ENCODE assay signal across 19 cellular contexts in the genomic region with DNA sequence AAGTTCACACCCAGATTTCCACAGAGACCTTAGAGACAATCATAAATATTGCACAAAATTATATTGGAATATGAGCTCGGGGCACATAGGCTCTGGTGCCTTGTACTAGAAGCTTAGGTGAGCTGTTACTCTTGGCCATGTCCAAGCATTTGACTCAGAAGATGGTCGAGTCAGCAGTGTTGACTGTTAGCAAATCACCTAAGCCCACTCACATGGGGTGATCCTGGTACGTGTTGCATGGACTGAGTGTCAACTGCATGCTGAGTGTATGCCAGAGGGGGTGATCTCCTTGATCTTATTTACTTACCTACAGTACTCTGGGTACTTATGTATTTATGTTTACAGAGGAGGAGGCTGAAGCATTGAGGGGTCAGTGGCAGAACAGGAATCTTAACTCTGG. TPM values are rescaled to one million over a fixed set of nuclear protein-coding genes. Genes with fewer than 3 reads are reported as not detected.
A peak's percentile ranks its signal among the peaks of the same experiment; 100 is the strongest.
DNase-seq lines count a peak whose midpoint lies in the region; ATAC-seq and TF ChIP-seq lines count a peak whose summit lies in the region.
"Had no signal": no experiment of that assay in that cellular context is flagged by ENCODE, and none has a peak within 500 bp of the region (broad histone marks: within the 10 kb centered on the region; RNA-seq: fewer than 3 reads in every experiment).

No MANE protein-coding gene starts in this region.

- H3K79me2 ChIP-seq in SU-DHL-6 (ENCODE audit: insufficient read depth, low read length) = peaks cover 47% of the 10 kb centered on the region
- peaks cover 97% of the 10 kb centered on the region for H3K79me2 ChIP-seq in fibroblast of lung (ENCODE audit: control insufficient read depth, insufficient read depth, low read length)
- H3K79me2 ChIP-seq in smooth muscle cell (ENCODE audit: low read depth) = peaks cover 91% of the 10 kb centered on the region

- H2AFZ ChIP-seq in SU-DHL-6 (ENCODE audit: low read depth, low read length, severe bottlenecking) = no peak overlapping the region
- no peak overlapping the region for H2AFZ ChIP-seq in fibroblast of lung (ENCODE audit: low read length)
- H2AFZ ChIP-seq in smooth muscle cell (ENCODE audit: low read depth) = no peak overlapping the region

- H3K4me3 Mint-ChIP-seq in T-helper 2 cell treated with Interferon-gamma antibody and Interleukin-4, amounts not matched to agents 5 μg/mL and 100 μg/mL, for 36 hours = no peak overlapping the region
- H3K4me3 Mint-ChIP-seq: activated naive CD8-positive, alpha-beta T cell; central memory CD8-positive, alpha-beta T cell had no signal

- peaks cover 77% of the 10 kb centered on the region for H3K36me3 Mint-ChIP-seq in T-helper 2 cell treated with Interferon-gamma antibody and Interleukin-4, amounts not matched to agents 5 μg/mL and 100 μg/mL, for 36 hours (ENCODE audit: low read depth)
- H3K36me3 Mint-ChIP-seq: natural killer cell treated with Interleukin-12 subunit alpha and Interleukin-12 subunit beta and Interleukin-15 and Interleukin-18, amount 100 ng/mL, for 72 hours had no signal

- no peak for DNase-seq in T-helper 2 cell treated with Interferon-gamma antibody and Interleukin-4, amounts not matched to agents 5 μg/mL and 100 μg/mL, for 36 hours (ENCODE audit: low spot score)
- DNase-seq in T-helper 2 cell (no peak), fibroblast of lung (ENCODE audit: low read depth in 2 of 2) (no peak), smooth muscle cell (lab: John Stamatoyannopoulos, UW; ENCODE audit: unreplicated experiment) (no peak), Ammon's horn (ENCODE audit: low spot score) (no peak), NCI-H1694 (lab: John Stamatoyannopoulos, UW) (no peak)
- DNase-seq: 8988T; NCI-H1105; NCI-H2171; NCI-H774; stimulated activated CD4-positive, alpha-beta T cell treated with anti-CD3 and anti-CD28 coated beads, Interleukin-2, amount 100 ng/mL, for 48 hours; SW 1271; tibial artery had no signal

- peaks cover 73% of the 10 kb centered on the region for H3K4me1 ChIP-seq in fibroblast of lung (ENCODE audit: control insufficient read depth, extremely low read depth, insufficient read depth, low read length)
- peaks cover 42% of the 10 kb centered on the region for H3K4me1 ChIP-seq in smooth muscle cell (ENCODE audit: low read depth)

- H3K4me2 ChIP-seq in SU-DHL-6 (ENCODE audit: low read depth, low read length, poor library complexity, severe bottlenecking) (no peak overlapping the region), fibroblast of lung (ENCODE audit: extremely low read depth, insufficient read depth, low read length) (peak overlapping the region; percentile 71), smooth muscle cell (no peak overlapping the region)

- no peaks in the 10 kb centered on the region for H3K9me3 ChIP-seq in SU-DHL-6 (ENCODE audit: insufficient read depth, low read length)
- no peaks in the 10 kb centered on the region for H3K9me3 ChIP-seq in fibroblast of lung (ENCODE audit: control insufficient read depth, insufficient read depth, low read depth, low read length)
- H3K9me3 ChIP-seq in smooth muscle cell (replicated peaks; ENCODE audit: low read depth) = no peaks in the 10 kb centered on the region
- H3K9me3 ChIP-seq: tibial artery had no signal

- H3K27ac Mint-ChIP-seq in T-helper 2 cell treated with Interferon-gamma antibody and Interleukin-4, amounts not matched to agents 5 μg/mL and 100 μg/mL, for 36 hours = peak overlapping the region; percentile 92

- H3K4me1 Mint-ChIP-seq in T-helper 2 cell treated with Interferon-gamma antibody and Interleukin-4, amounts not matched to agents 5 μg/mL and 100 μg/mL, for 36 hours (ENCODE audit: low read depth) = peaks cover 87% of the 10 kb centered on the region

- H3F3A ChIP-seq in SU-DHL-6 (ENCODE audit: insufficient read depth) = peaks cover 57% of the 10 kb centered on the region
- peaks cover 31% of the 10 kb centered on the region for H3F3A ChIP-seq in smooth muscle cell (ENCODE audit: low read depth)

- no peaks in the 10 kb centered on the region for H3K27me3 Mint-ChIP-seq in T-helper 2 cell treated with Interferon-gamma antibody and Interleukin-4, amounts not matched to agents 5 μg/mL and 100 μg/mL, for 36 hours (ENCODE audit: low read depth)
- H3K27me3 Mint-ChIP-seq: activated naive CD8-positive, alpha-beta T cell; central memory CD8-positive, alpha-beta T cell; natural killer cell treated with Interleukin-12 subunit alpha and Interleukin-12 subunit beta and Interleukin-15 and Interleukin-18, amount 100 ng/mL, for 72 hours had no signal

- H3K27me3 ChIP-seq in SU-DHL-6 (ENCODE audit: low read length) = no peaks in the 10 kb centered on the region
- no peaks in the 10 kb centered on the region for H3K27me3 ChIP-seq in fibroblast of lung (ENCODE audit: control insufficient read depth, insufficient read depth, low read length)
- H3K27me3 ChIP-seq in smooth muscle cell (ENCODE audit: low read depth) = no peaks in the 10 kb centered on the region
- H3K27me3 ChIP-seq: tibial artery had no signal

- no peak for ATAC-seq in HG03135 (IDR thresholded peaks at IDR 0.05; ENCODE audit: unreplicated experiment)
- ATAC-seq: activated CD4-positive, CD25-positive, alpha-beta regulatory T cell treated with anti-CD3 and anti-CD28 coated beads, Interleukin-2, amount 50 U/mL, for 24 hours; natural killer cell treated with Interleukin-12 subunit alpha and Interleukin-12 subunit beta and Interleukin-15 and Interleukin-18, amount 100 ng/mL, for 72 hours had no signal

- peaks cover 8% of the 10 kb centered on the region for H3K9me3 Mint-ChIP-seq in T-helper 2 cell treated with Interferon-gamma antibody and Interleukin-4, amounts not matched to agents 5 μg/mL and 100 μg/mL, for 36 hours
- H3K9me3 Mint-ChIP-seq: central memory CD8-positive, alpha-beta T cell; natural killer cell treated with Interleukin-12 subunit alpha and Interleukin-12 subunit beta and Interleukin-15 and Interleukin-18, amount 100 ng/mL, for 72 hours had no signal

- H3K9ac ChIP-seq in SU-DHL-6 (ENCODE audit: low read length) = no peak overlapping the region
- H3K9ac ChIP-seq in fibroblast of lung (ENCODE audit: insufficient read depth, low read length) = no peak overlapping the region
- H3K9ac ChIP-seq in smooth muscle cell (ENCODE audit: low read depth) = no peak overlapping the region

- H3K9me2 ChIP-seq in SU-DHL-6 (replicated peaks; ENCODE audit: insufficient read depth, low read length) = no peaks in the 10 kb centered on the region

- no peak for TF ChIP-seq CTCF in SU-DHL-6 (IDR thresholded peaks at IDR 0.05; ENCODE audit: insufficient read depth, low read length, poor library complexity, severe bottlenecking)
- TF ChIP-seq CTCF in fibroblast of lung (conservative IDR thresholded peaks at IDR 0.05 in 1 of 2, IDR thresholded peaks at IDR 0.05 in 1 of 2; ENCODE audit: low read depth in 1 of 2, low read length in 2 of 2) = no peak
- no peak for TF ChIP-seq CTCF in smooth muscle cell (IDR thresholded peaks at IDR 0.05; ENCODE audit: borderline replicate concordance, insufficient read depth, poor library complexity, severe bottlenecking)

- H3K27ac ChIP-seq in SU-DHL-6 (ENCODE audit: low read depth, low read length) (peak overlapping the region; percentile 95), fibroblast of lung (ENCODE audit: insufficient read depth, low read length) (peak overlapping the region; percentile 81), smooth muscle cell (ENCODE audit: low read depth) (peak overlapping the region; percentile 86)

- whole genome bisulfite sequencing in smooth muscle cell (ENCODE audit: low lambda C conversion rate) = 78% methylated on average over 3 of the region's 3 CpGs

- H3K4me3 ChIP-seq in SU-DHL-6 (ENCODE audit: insufficient read depth, low read length, poor library complexity, severe bottlenecking) = no peak overlapping the region
- no peak overlapping the region for H3K4me3 ChIP-seq in fibroblast of lung (replicated peaks in 1 of 4; ENCODE audit: control extremely low read depth in 1 of 4, insufficient read depth in 1 of 4, low read depth in 3 of 4, low read length in 4 of 4)
- H3K4me3 ChIP-seq in smooth muscle cell = no peak overlapping the region
- H3K4me3 ChIP-seq: tibial artery had no signal

- H3K36me3 ChIP-seq in SU-DHL-6 (ENCODE audit: low read length) (no peaks in the 10 kb centered on the region), fibroblast of lung (ENCODE audit: control insufficient read depth, insufficient read depth, low read length) (peaks cover 16% of the 10 kb centered on the region), smooth muscle cell (ENCODE audit: low read depth) (no peaks in the 10 kb centered on the region)
- H3K36me3 ChIP-seq: tibial artery had no signal

- H4K20me1 ChIP-seq in SU-DHL-6 (ENCODE audit: low read depth, low read length) (no peaks in the 10 kb centered on the region), fibroblast of lung (ENCODE audit: control insufficient read depth, extremely low read depth, insufficient read depth, low read length) (peaks cover 2% of the 10 kb centered on the region), smooth muscle cell (ENCODE audit: low read depth) (peaks cover 86% of the 10 kb centered on the region)

RNA-seq across cellular contexts. Expression of a gene that starts 14.0 kb away (rescaled TPM):
- total RNA-seq in fibroblast of lung (48.8 and 69.9 TPM in 2 replicates), smooth muscle cell (21.9 and 25.9 TPM in 2 replicates)
- polyA plus RNA-seq in fibroblast of lung (173 and 210 TPM in 2 replicates), smooth muscle cell (20.2 and 27.7 TPM in 2 replicates)
- 201 and 211 TPM in 2 replicates for polyA plus RNA-seq in fibroblast of lung (2012)
- polyA minus RNA-seq in fibroblast of lung (ENCODE audit: low replicate concordance) = 738 and 1,027 TPM in 2 replicates
